1 cellular context compared by ENCODE assay signal in the genomic region with DNA sequence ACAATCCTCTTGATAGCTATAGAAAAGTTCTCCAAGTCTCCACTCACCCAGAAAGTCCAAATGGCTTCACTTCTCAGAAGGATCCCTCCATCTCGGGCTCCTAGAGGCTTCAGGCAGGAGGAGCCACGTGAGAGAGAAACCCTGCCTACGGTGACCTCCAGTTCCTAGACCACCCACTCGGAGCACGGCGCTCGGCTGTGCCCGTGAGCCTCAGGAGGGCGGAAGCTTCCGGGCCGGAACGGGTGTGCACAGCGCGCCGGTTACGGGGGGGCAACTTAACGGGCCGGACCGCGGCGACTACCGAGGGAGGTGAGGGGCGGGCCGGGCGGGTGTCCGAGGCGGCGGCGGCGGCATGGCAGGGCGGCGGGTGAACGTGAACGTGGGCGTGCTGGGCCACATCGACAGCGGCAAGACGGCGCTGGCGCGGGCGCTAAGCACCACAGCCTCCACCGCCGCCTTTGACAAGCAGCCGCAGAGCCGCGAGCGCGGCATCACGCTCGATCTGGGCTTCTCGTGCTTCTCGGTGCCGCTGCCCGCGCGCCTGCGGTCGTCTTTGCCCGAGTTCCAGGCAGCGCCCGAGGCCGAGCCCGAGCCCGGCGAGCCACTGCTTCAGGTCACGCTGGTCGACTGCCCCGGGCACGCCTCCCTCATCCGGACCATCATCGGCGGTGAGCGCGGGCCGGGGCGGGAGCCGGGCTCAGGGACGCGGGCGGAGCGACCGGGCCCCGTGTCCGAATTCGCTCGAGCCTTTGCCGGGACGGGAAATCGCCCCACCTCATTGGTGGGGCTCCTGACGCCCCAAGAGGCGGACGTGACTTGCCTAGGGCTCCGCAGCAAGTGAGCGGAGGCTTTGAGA.
TF ChIP-seq lines count a peak whose summit lies in the region.

A gene with protein sequence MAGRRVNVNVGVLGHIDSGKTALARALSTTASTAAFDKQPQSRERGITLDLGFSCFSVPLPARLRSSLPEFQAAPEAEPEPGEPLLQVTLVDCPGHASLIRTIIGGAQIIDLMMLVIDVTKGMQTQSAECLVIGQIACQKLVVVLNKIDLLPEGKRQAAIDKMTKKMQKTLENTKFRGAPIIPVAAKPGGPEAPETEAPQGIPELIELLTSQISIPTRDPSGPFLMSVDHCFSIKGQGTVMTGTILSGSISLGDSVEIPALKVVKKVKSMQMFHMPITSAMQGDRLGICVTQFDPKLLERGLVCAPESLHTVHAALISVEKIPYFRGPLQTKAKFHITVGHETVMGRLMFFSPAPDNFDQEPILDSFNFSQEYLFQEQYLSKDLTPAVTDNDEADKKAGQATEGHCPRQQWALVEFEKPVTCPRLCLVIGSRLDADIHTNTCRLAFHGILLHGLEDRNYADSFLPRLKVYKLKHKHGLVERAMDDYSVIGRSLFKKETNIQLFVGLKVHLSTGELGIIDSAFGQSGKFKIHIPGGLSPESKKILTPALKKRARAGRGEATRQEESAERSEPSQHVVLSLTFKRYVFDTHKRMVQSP (plus strand): TSS at position 326 of the 856 bp plus-strand sequence. CDS start 27 bp downstream, at position 353.

TF ChIP-seq in HepG2, 621 proteins besides CTCF, POLR2A, EP300 and RAD21 (continued from another document and continues in another):
- TF ChIP-seq ZNF607 (CRISPR knock-in tag; IDR thresholded peaks at IDR 0.05; ENCODE audit: borderline replicate concordance) (peak; percentile 88), FLYWCH1 (CRISPR knock-in tag; IDR thresholded peaks at IDR 0.05) (0 out of 2 replicates have a peak, but pooled peaks have one; percentile 46), ZNF224 (CRISPR knock-in tag; IDR thresholded peaks at IDR 0.05) (peak; percentile 57; the same call in 1 of the 2 replicates), ZNF652 (CRISPR knock-in tag; IDR thresholded peaks at IDR 0.05; ENCODE audit: borderline replicate concordance, low read depth) (0 out of 2 replicates have a peak, but pooled peaks have one; percentile 41), ZNF225 (CRISPR knock-in tag; IDR thresholded peaks at IDR 0.05) (peak; percentile 74), MZF1 (CRISPR knock-in tag; IDR thresholded peaks at IDR 0.05; ENCODE audit: borderline replicate concordance) (no peak), ZMAT3 (CRISPR knock-in tag; conservative IDR thresholded peaks at IDR 0.05) (peak; percentile 92), HIVEP1 (CRISPR knock-in tag; IDR thresholded peaks at IDR 0.05) (peak; percentile 53), ZNF790 (CRISPR knock-in tag; IDR thresholded peaks at IDR 0.05; ENCODE audit: borderline replicate concordance) (peak; percentile 66; the same call in 1 of the 2 replicates), ARNTL (CRISPR knock-in tag; IDR thresholded peaks at IDR 0.05) (peak; percentile 68), AHR (CRISPR knock-in tag; IDR thresholded peaks at IDR 0.05) (peak; percentile 98; the same call in 1 of the 2 replicates), MXD4 (CRISPR knock-in tag; IDR thresholded peaks at IDR 0.05) (peak; percentile 94), NPAS2 (CRISPR knock-in tag; IDR thresholded peaks at IDR 0.05; ENCODE audit: borderline replicate concordance) (no peak), SSRP1 (CRISPR knock-in tag; IDR thresholded peaks at IDR 0.05) (no peak), CBFB (CRISPR knock-in tag; IDR thresholded peaks at IDR 0.05) (peak; percentile 88), ZNF263 (CRISPR knock-in tag; IDR thresholded peaks at IDR 0.05) (peak; percentile 15; the same call in 1 of the 2 replicates), SNAPC2 (CRISPR knock-in tag; IDR thresholded peaks at IDR 0.05) (peak; percentile 85; the same call in 1 of the 2 replicates), PAF1 (CRISPR knock-in tag; IDR thresholded peaks at IDR 0.05) (no peak), SAFB2 (CRISPR knock-in tag; IDR thresholded peaks at IDR 0.05; ENCODE audit: borderline replicate concordance, low read depth) (no peak; the same call in 1 of the 2 replicates), ZC3H13 (CRISPR knock-in tag; IDR thresholded peaks at IDR 0.05) (peak; percentile 95; the same call in 1 of the 2 replicates), PAX8 (CRISPR knock-in tag; IDR thresholded peaks at IDR 0.05; ENCODE audit: borderline replicate concordance) (peak; percentile 36), ZNF33A (CRISPR knock-in tag; IDR thresholded peaks at IDR 0.05; ENCODE audit: borderline replicate concordance) (no peak), TOPORS (CRISPR knock-in tag; IDR thresholded peaks at IDR 0.05) (peak; percentile 88), GABPB1 (CRISPR knock-in tag; IDR thresholded peaks at IDR 0.05) (peak; percentile 98), HNRNPLL (IDR thresholded peaks at IDR 0.05; ENCODE audit: low read depth, low read length, poor library complexity, severe bottlenecking) (peak; percentile 53), ZNF572 (CRISPR knock-in tag; IDR thresholded peaks at IDR 0.05) (peak; percentile 85; the same call in 1 of the 2 replicates), HNRNPH1 (optimal IDR thresholded peaks at IDR 0.05; ENCODE audit: low read depth, low read length) (no peak), ZNF577 (CRISPR knock-in tag; IDR thresholded peaks at IDR 0.05; ENCODE audit: borderline replicate concordance, low read depth) (no peak), MEF2D (CRISPR knock-in tag; IDR thresholded peaks at IDR 0.05) (0 out of 2 replicates have a peak, but pooled peaks have one; percentile 37), ZNF589 (CRISPR knock-in tag; conservative IDR thresholded peaks at IDR 0.05) (0 out of 2 replicates have a peak, but pooled peaks have one; percentile 67), KAT8 (CRISPR knock-in tag; IDR thresholded peaks at IDR 0.05) (peak; percentile 95), FOXC1 (CRISPR knock-in tag; IDR thresholded peaks at IDR 0.05; ENCODE audit: borderline replicate concordance) (peak; percentile 69), NFYB (CRISPR knock-in tag; IDR thresholded peaks at IDR 0.05) (peak; percentile 70), ZNF205 (CRISPR knock-in tag; IDR thresholded peaks at IDR 0.05) (peak; percentile 92), GATAD2A (CRISPR knock-in tag; IDR thresholded peaks at IDR 0.05) (peak; percentile 78), HHEX (CRISPR knock-in tag; IDR thresholded peaks at IDR 0.05) (no peak), ZMYM2 (CRISPR knock-in tag; IDR thresholded peaks at IDR 0.05) (peak; percentile 54; the same call in 1 of the 2 replicates)
- TF ChIP-seq, protein P1, sequence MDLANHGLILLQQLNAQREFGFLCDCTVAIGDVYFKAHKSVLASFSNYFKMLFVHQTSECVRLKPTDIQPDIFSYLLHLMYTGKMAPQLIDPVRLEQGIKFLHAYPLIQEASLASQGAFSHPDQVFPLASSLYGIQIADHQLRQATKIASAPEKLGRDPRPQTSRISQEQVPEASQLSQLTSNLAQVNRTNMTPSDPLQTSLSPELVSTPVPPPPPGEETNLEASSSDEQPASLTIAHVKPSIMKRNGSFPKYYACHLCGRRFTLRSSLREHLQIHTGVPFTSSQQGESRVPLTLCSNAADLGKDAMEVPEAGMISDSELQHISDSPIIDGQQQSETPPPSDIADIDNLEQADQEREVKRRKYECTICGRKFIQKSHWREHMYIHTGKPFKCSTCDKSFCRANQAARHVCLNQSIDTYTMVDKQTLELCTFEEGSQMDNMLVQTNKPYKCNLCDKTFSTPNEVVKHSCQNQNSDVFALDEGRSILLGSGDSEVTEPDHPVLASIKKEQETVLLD (CRISPR knock-in tag; IDR thresholded peaks at IDR 0.05; ENCODE audit: low read depth) = peak; percentile 99
- TF ChIP-seq, protein P2, sequence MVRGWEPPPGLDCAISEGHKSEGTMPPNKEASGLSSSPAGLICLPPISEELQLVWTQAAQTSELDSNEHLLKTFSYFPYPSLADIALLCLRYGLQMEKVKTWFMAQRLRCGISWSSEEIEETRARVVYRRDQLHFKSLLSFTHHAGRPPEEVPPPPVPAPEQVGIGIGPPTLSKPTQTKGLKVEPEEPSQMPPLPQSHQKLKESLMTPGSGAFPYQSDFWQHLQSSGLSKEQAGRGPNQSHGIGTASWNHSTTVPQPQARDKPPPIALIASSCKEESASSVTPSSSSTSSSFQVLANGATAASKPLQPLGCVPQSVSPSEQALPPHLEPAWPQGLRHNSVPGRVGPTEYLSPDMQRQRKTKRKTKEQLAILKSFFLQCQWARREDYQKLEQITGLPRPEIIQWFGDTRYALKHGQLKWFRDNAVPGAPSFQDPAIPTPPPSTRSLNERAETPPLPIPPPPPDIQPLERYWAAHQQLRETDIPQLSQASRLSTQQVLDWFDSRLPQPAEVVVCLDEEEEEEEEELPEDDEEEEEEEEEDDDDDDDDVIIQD (CRISPR knock-in tag; IDR thresholded peaks at IDR 0.05; ENCODE audit: low read depth) = peak; percentile 75; the same call in 1 of the 2 replicates
- TF ChIP-seq, protein P3, sequence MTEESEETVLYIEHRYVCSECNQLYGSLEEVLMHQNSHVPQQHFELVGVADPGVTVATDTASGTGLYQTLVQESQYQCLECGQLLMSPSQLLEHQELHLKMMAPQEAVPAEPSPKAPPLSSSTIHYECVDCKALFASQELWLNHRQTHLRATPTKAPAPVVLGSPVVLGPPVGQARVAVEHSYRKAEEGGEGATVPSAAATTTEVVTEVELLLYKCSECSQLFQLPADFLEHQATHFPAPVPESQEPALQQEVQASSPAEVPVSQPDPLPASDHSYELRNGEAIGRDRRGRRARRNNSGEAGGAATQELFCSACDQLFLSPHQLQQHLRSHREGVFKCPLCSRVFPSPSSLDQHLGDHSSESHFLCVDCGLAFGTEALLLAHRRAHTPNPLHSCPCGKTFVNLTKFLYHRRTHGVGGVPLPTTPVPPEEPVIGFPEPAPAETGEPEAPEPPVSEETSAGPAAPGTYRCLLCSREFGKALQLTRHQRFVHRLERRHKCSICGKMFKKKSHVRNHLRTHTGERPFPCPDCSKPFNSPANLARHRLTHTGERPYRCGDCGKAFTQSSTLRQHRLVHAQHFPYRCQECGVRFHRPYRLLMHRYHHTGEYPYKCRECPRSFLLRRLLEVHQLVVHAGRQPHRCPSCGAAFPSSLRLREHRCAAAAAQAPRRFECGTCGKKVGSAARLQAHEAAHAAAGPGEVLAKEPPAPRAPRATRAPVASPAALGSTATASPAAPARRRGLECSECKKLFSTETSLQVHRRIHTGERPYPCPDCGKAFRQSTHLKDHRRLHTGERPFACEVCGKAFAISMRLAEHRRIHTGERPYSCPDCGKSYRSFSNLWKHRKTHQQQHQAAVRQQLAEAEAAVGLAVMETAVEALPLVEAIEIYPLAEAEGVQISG (CRISPR knock-in tag; IDR thresholded peaks at IDR 0.05) = peak; percentile 94
- TF ChIP-seq, protein P4, sequence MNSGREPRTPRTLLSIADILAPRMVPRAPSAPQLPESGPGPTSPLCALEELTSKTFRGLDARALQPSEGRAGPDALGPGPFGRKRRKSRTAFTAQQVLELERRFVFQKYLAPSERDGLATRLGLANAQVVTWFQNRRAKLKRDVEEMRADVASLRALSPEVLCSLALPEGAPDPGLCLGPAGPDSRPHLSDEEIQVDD (CRISPR knock-in tag; IDR thresholded peaks at IDR 0.05; ENCODE audit: borderline replicate concordance) = 0 out of 2 replicates have a peak, but pooled peaks have one; percentile 71
- TF ChIP-seq, protein P5, sequence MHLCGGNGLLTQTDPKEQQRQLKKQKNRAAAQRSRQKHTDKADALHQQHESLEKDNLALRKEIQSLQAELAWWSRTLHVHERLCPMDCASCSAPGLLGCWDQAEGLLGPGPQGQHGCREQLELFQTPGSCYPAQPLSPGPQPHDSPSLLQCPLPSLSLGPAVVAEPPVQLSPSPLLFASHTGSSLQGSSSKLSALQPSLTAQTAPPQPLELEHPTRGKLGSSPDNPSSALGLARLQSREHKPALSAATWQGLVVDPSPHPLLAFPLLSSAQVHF (CRISPR knock-in tag; IDR thresholded peaks at IDR 0.05) = peak; percentile 92
- TF ChIP-seq, protein P6, sequence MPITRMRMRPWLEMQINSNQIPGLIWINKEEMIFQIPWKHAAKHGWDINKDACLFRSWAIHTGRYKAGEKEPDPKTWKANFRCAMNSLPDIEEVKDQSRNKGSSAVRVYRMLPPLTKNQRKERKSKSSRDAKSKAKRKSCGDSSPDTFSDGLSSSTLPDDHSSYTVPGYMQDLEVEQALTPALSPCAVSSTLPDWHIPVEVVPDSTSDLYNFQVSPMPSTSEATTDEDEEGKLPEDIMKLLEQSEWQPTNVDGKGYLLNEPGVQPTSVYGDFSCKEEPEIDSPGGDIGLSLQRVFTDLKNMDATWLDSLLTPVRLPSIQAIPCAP (CRISPR knock-in tag; IDR thresholded peaks at IDR 0.05; ENCODE audit: low read depth) = no peak
- TF ChIP-seq, protein P7, sequence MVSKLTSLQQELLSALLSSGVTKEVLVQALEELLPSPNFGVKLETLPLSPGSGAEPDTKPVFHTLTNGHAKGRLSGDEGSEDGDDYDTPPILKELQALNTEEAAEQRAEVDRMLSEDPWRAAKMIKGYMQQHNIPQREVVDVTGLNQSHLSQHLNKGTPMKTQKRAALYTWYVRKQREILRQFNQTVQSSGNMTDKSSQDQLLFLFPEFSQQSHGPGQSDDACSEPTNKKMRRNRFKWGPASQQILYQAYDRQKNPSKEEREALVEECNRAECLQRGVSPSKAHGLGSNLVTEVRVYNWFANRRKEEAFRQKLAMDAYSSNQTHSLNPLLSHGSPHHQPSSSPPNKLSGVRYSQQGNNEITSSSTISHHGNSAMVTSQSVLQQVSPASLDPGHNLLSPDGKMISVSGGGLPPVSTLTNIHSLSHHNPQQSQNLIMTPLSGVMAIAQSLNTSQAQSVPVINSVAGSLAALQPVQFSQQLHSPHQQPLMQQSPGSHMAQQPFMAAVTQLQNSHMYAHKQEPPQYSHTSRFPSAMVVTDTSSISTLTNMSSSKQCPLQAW (CRISPR knock-in tag; IDR thresholded peaks at IDR 0.05) = peak; percentile 84
- TF ChIP-seq, protein P8, sequence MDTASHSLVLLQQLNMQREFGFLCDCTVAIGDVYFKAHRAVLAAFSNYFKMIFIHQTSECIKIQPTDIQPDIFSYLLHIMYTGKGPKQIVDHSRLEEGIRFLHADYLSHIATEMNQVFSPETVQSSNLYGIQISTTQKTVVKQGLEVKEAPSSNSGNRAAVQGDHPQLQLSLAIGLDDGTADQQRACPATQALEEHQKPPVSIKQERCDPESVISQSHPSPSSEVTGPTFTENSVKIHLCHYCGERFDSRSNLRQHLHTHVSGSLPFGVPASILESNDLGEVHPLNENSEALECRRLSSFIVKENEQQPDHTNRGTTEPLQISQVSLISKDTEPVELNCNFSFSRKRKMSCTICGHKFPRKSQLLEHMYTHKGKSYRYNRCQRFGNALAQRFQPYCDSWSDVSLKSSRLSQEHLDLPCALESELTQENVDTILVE (CRISPR knock-in tag; IDR thresholded peaks at IDR 0.05) = peak; percentile 99
- TF ChIP-seq, protein P9, sequence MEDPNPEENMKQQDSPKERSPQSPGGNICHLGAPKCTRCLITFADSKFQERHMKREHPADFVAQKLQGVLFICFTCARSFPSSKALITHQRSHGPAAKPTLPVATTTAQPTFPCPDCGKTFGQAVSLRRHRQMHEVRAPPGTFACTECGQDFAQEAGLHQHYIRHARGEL (CRISPR knock-in tag; IDR thresholded peaks at IDR 0.05) = peak; percentile 86; the same call in 1 of the 2 replicates
